ENCODE assay signal across 11 cellular contexts in the genomic region with DNA sequence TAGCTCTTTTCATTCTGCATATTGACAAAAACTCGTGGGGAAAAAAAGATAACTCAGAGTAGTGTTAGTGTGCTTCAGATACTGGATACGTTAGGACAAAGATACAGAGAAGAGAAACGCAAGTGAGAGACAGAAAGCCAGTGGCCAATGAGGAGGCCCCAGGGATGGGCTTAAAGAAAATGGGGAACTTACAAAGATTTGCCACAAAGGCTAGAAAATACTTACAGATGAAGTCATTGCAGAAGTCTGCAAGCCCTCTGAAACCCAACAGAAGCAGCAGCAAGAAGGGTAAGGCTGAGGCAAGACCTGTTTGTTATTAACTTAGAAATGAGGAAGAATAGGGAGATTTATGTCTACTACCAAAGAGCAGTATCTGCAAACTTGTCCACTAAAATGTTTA.
DNase-seq lines count a peak whose midpoint lies in the region; ATAC-seq lines count a peak whose summit lies in the region.
"Had no signal": no experiment of that assay in that cellular context is flagged by ENCODE, and none has a peak within 500 bp of the region (broad histone marks: within the 10 kb centered on the region; RNA-seq: fewer than 3 reads in every experiment).

No MANE protein-coding gene starts in this region.

- H3K4me1 ChIP-seq in mesodermal cell (ENCODE audit: control insufficient read depth, insufficient read depth, low read length, poor library complexity, severe bottlenecking): no peaks in the 10 kb centered on the region

- peak overlapping the region; percentile 23 for H3K27ac ChIP-seq in mesodermal cell (ENCODE audit: low read depth, low read length, severe bottlenecking)

- H3K9me3 ChIP-seq in mesodermal cell (ENCODE audit: control insufficient read depth, low read length): no peaks in the 10 kb centered on the region

- DNase-seq in NOMO-1 treated with dmso at 0.1 percent for 144 hours (lab: John Stamatoyannopoulos, UW; ENCODE audit: unreplicated experiment): peak; percentile 98
- DNase-seq in NCI-H226: no peak
- DNase-seq in midbrain (lab: John Stamatoyannopoulos, UW): no peak
- no peak for DNase-seq in posterior vena cava (ENCODE audit: low spot score)
- DNase-seq: activated CD4-positive, alpha-beta T cell treated with anti-CD3 and anti-CD28 coated beads, Interleukin-2, amount 50 U/mL, for 1 hour; naive B cell had no signal

- 80 to 89% methylated on average over 3 of the region's 3 CpGs for WGBS in mesodermal cell (ENCODE audit: insufficient coverage in 2 of 2), 2 experiments

- intact Hi-C loops in posterior vena cava (cut with DNase I): no loop called here

- no peaks in the 10 kb centered on the region for H3K36me3 ChIP-seq in mesodermal cell (ENCODE audit: control insufficient read depth, insufficient read depth, low read length)

- no peak overlapping the region for H3K4me3 ChIP-seq in mesodermal cell (ENCODE audit: extremely low read depth, insufficient read depth, low read length, poor library complexity, severe bottlenecking)

- ATAC-seq in GM18873 (IDR thresholded peaks at IDR 0.05; ENCODE audit: low FRiP score, unreplicated experiment): peak; percentile 71
- ATAC-seq in HG02885 (IDR thresholded peaks at IDR 0.05; ENCODE audit: poor library complexity, unreplicated experiment): peak; percentile 70
- ATAC-seq in HG03039 (IDR thresholded peaks at IDR 0.05; ENCODE audit: unreplicated experiment): no peak
- ATAC-seq: Panc1 had no signal
